In genomic region chr12:3134526-3135135, GRCh38 we compare ENCODE assay signal across 12 cellular contexts.
"Had no signal": no experiment of that assay in that cellular context is flagged by ENCODE, and none has a peak within 500 bp of the region (broad histone marks: within the 10 kb centered on the region; RNA-seq: fewer than 3 reads in every experiment).

No MANE protein-coding gene starts in this region.

- H3K4me3 Mint-ChIP-seq: endodermal cell; naive thymus-derived CD4-positive, alpha-beta T cell; nephron progenitor cell; type B pancreatic cell had no signal

- H3K27ac Mint-ChIP-seq: endodermal cell; naive thymus-derived CD4-positive, alpha-beta T cell; nephron progenitor cell; progenitor cell of endocrine pancreas had no signal

- H3K9me3 Mint-ChIP-seq: endodermal cell; naive thymus-derived CD4-positive, alpha-beta T cell; nephron progenitor cell; type B pancreatic cell had no signal

- H3K27me3 ChIP-seq: heart left ventricle, ovary, uterus had no signal

- H3K36me3 Mint-ChIP-seq: naive thymus-derived CD4-positive, alpha-beta T cell had no signal

- DNase-seq: effector CD4-positive, alpha-beta T cell; left lung; stimulated activated naive CD4-positive, alpha-beta T cell treated with Interleukin-2 at 50 U/mL for 16 hours had no signal

- H3K27ac ChIP-seq: coronary artery, left lung, ovary had no signal

- H3K27me3 Mint-ChIP-seq: progenitor cell of endocrine pancreas had no signal

- H3K9me3 ChIP-seq: heart left ventricle, left lung, ovary, uterus had no signal

- H3K4me3 ChIP-seq: coronary artery, heart left ventricle, left lung, ovary, uterus had no signal

- H3K36me3 ChIP-seq: heart left ventricle, left lung, ovary, uterus had no signal
